8 cellular contexts compared by ENCODE assay signal in genomic region chr17:781920-782731, GRCh38. TPM values are rescaled to one million over a fixed set of nuclear protein-coding genes. Genes with fewer than 3 reads are reported as not detected.
DNase-seq lines count a peak whose midpoint lies in the region; ATAC-seq and TF ChIP-seq lines count a peak whose summit lies in the region.

TSS of gene GLOD4 (minus strand) at chr17:782280. CDS start at chr17:782255, 25 bp downstream.
TSS of gene MRM3 (plus strand) at chr17:782353. CDS start at chr17:782379, 26 bp downstream.

- H3K4me3 Mint-ChIP-seq in activated CD4-positive, alpha-beta T cell treated with anti-CD3 and anti-CD28 coated beads for 36 hours, result peak within 1 kb of the TSS; percentile 97

- H3K9me3 Mint-ChIP-seq in activated CD4-positive, alpha-beta T cell treated with anti-CD3 and anti-CD28 coated beads for 36 hours (ENCODE audit: low read depth), result no peaks in the 10 kb centered on the region

- DNase-seq in AG10803 (ENCODE audit: low read depth) (peak; percentile 82), NCI-H446 treated with DMSO at 0.1 percent for 48 hours (lab: John Stamatoyannopoulos, UW) (peak; percentile 30), choroid plexus epithelial cell (ENCODE audit: low read depth) (peak; percentile 88)
- peak; percentile 96 for DNase-seq in activated CD4-positive, alpha-beta T cell treated with anti-CD3 and anti-CD28 coated beads for 36 hours
- peak; percentile 88 to 92 (median 90) for DNase-seq in stimulated activated CD4-positive, alpha-beta T cell treated with anti-CD3 and anti-CD28 coated beads, Interleukin-1b, Interleukin-23, amount 100 ng/mL, for 24 hours (ENCODE audit: low read depth in 4 of 4, low spot score in 1 of 4)

- no peaks in the 10 kb centered on the region for H3K27me3 Mint-ChIP-seq in activated CD4-positive, alpha-beta T cell treated with anti-CD3 and anti-CD28 coated beads for 36 hours

- H3K4me1 Mint-ChIP-seq in activated CD4-positive, alpha-beta T cell treated with anti-CD3 and anti-CD28 coated beads for 36 hours, result peaks cover 35% of the 10 kb centered on the region

- intact Hi-C loops in activated CD4-positive, alpha-beta T cell treated with anti-CD3 and anti-CD28 coated beads for 36 hours (cut with DNase I, micrococcal nuclease), result loop anchor here (1.0 to 5.0 kb wide), 7 partner anchors 30 to 372 kb away; partner anchors contain the start of genes GEMIN4 (in 1 of the 2), NXN (in 1 of the 2), TIMM22 (in 1 of the 2) and TLCD3A (in 1 of the 2)

- POLR2A ChIA-PET in activated CD4-positive, alpha-beta T cell treated with anti-CD3 and anti-CD28 coated beads for 36 hours (lab: Charles Lee), result interaction anchor here (0.8 to 1.4 kb wide), 2 partner anchors 30 to 199 kb away, joined by 4 to 5 read pairs; no protein-coding TSS in a partner anchor

- peak within 1 kb of the TSS; percentile 58 for H3K27ac ChIP-seq in layer of hippocampus (ENCODE audit: low read depth, low read length)

- peak within 1 kb of the TSS; percentile 96 for H3K27ac Mint-ChIP-seq in activated CD4-positive, alpha-beta T cell treated with anti-CD3 and anti-CD28 coated beads for 36 hours

- H3K4me3 ChIP-seq in AG10803 (ENCODE audit: low read length) (peak within 1 kb of the TSS; percentile 99), choroid plexus epithelial cell (ENCODE audit: low read depth, low read length) (peak within 1 kb of the TSS; percentile 97)

- peaks cover 29% of the 10 kb centered on the region for H3K36me3 Mint-ChIP-seq in activated CD4-positive, alpha-beta T cell treated with anti-CD3 and anti-CD28 coated beads for 36 hours (ENCODE audit: low read depth)

- CTCF ChIA-PET in activated CD4-positive, alpha-beta T cell treated with anti-CD3 and anti-CD28 coated beads for 36 hours (lab: Charles Lee), result interaction anchor here (0.6 to 4.1 kb wide), 12 partner anchors 9 to 215 kb away, joined by 3 to 19 read pairs (median 3); partner anchors contain the start of genes NXN and TIMM22

- ATAC-seq in GM19025 (IDR thresholded peaks at IDR 0.05; ENCODE audit: low read depth, unreplicated experiment), result peak; percentile 87
- ATAC-seq in HG03280 (IDR thresholded peaks at IDR 0.05; ENCODE audit: unreplicated experiment), result peak; percentile 89
- peak; percentile 89 for ATAC-seq in activated CD4-positive, alpha-beta T cell treated with anti-CD3 and anti-CD28 coated beads for 36 hours

- no peaks in the 10 kb centered on the region for H3K27me3 ChIP-seq in layer of hippocampus (ENCODE audit: control insufficient read depth, insufficient read depth, low read length)

- TF ChIP-seq CTCF in AG10803 (conservative IDR thresholded peaks at IDR 0.05; ENCODE audit: low read length) (no peak), choroid plexus epithelial cell (conservative IDR thresholded peaks at IDR 0.05; ENCODE audit: low read depth, low read length) (no peak)

RNA-seq across cellular contexts. Expression of gene GLOD4, which starts in this region (rescaled TPM):
- 10 to 100 TPM; 59.5 to 64.0 TPM for total RNA-seq in activated CD4-positive, alpha-beta T cell treated with anti-CD3 and anti-CD28 coated beads for 36 hours

RNA-seq across cellular contexts. Expression of gene MRM3, which starts in this region (rescaled TPM):
- 10 to 100 TPM; 20.6 to 31.4 TPM for total RNA-seq in activated CD4-positive, alpha-beta T cell treated with anti-CD3 and anti-CD28 coated beads for 36 hours

Comparison
In these comparisons a context has a peak if more than half of its experiments do, and no peak if none do; other contexts are left out.
1. Peak in every context shown above with its lines: DNase-seq, ATAC-seq, H3K4me3 ChIP-seq and H3K27ac ChIP-seq.
2. DNase-seq: peak in every context shown above with its lines; median percentile 96 in activated CD4-positive, alpha-beta T cell treated with anti-CD3 and anti-CD28 coated beads for 36 hours; 90 in stimulated activated CD4-positive, alpha-beta T cell treated with anti-CD3 and anti-CD28 coated beads, Interleukin-1b, Interleukin-23, amount 100 ng/mL, for 24 hours; 88 in choroid plexus epithelial cell; 82 in AG10803; 30 in NCI-H446 treated with DMSO at 0.1 percent for 48 hours.